Comparison of ENCODE assay signal across 12 cellular contexts in genomic region chr14:103523583-103523969, GRCh38. TPM values are rescaled to one million over a fixed set of nuclear protein-coding genes. Genes with fewer than 3 reads are reported as not detected.
DNase-seq lines count a peak whose midpoint lies in the region; ATAC-seq and TF ChIP-seq lines count a peak whose summit lies in the region.
"Had no signal": no experiment of that assay in that cellular context is flagged by ENCODE, and none has a peak within 500 bp of the region (broad histone marks: within the 10 kb centered on the region; RNA-seq: fewer than 3 reads in every experiment).

No MANE protein-coding gene starts in this region.

- POLR2A ChIA-PET in naive thymus-derived CD8-positive, alpha-beta T cell (lab: Charles Lee): interaction anchor here (0.7 kb wide), 1 partner anchor 20 kb away, joined by 3 read pairs; no protein-coding TSS in a partner anchor

- peak overlapping the region; percentile 41 for H3K4me3 Mint-ChIP-seq in chondrocyte (ENCODE audit: unreplicated experiment)
- peak overlapping the region in 9 of 10 donors; percentile 18 to 75 (median 43) for H3K4me3 Mint-ChIP-seq in naive thymus-derived CD8-positive, alpha-beta T cell

- TF ChIP-seq CTCF in chondrocyte (IDR thresholded peaks at IDR 0.05): no peak

- H3K9ac ChIP-seq in ES-I3 (ENCODE audit: low read depth, low read length): peak overlapping the region; percentile 76

- no peaks in the 10 kb centered on the region for H3K9me3 ChIP-seq in ES-I3 (ENCODE audit: control insufficient read depth, insufficient read depth, low read length)
- H3K9me3 ChIP-seq: neutrophil, Peyer's patch had no signal

- no peaks in the 10 kb centered on the region for H3K27me3 Mint-ChIP-seq in chondrocyte (ENCODE audit: low read depth)
- H3K27me3 Mint-ChIP-seq in naive thymus-derived CD8-positive, alpha-beta T cell: peaks cover 0 to 8% (median 1%) of the 10 kb centered on the region in 5 donors

- DNase-seq in 8988T: peak; percentile 41
- DNase-seq in chondrocyte (ENCODE audit: low spot score): no peak
- no peak for DNase-seq in naive thymus-derived CD8-positive, alpha-beta T cell
- no peak for DNase-seq in KBM-7
- DNase-seq in activated gamma-delta T cell treated with Interleukin-2 at 50 U/mL for 16 hours: no peak
- no peak for DNase-seq in iPS-NIHi11 (ENCODE audit: low spot score)
- DNase-seq: NCI-H345; Peyer's patch; stimulated activated CD4-positive, alpha-beta T cell treated with anti-CD3 and anti-CD28 coated beads, Interleukin-12 subunit alpha, Interleukin-12 subunit beta, amount 100 ng/mL, for 4 hours had no signal

- H3K9me3 Mint-ChIP-seq in chondrocyte (ENCODE audit: low read depth): no peaks in the 10 kb centered on the region
- no peaks in the 10 kb centered on the region for H3K9me3 Mint-ChIP-seq in naive thymus-derived CD8-positive, alpha-beta T cell

- no peak overlapping the region for H3K27ac Mint-ChIP-seq in chondrocyte (ENCODE audit: unreplicated experiment)
- peak overlapping the region in 1 of 10 donors; percentile 21 for H3K27ac Mint-ChIP-seq in naive thymus-derived CD8-positive, alpha-beta T cell

- in situ Hi-C loops in KBM-7 (cut with MboI; ENCODE audit: low pct_unique_long_range_greater_than_20kb, low sequenced_read_pairs): no loop called here

- no peaks in the 10 kb centered on the region for H3K36me3 ChIP-seq in ES-I3 (ENCODE audit: insufficient read depth, low read length)
- H3K36me3 ChIP-seq: neutrophil, Peyer's patch had no signal

- H3K4me1 ChIP-seq in ES-I3 (ENCODE audit: insufficient read depth, low read length): peaks cover 5% of the 10 kb centered on the region; the same call in 1 of the 2 replicates

- peaks cover 40% of the 10 kb centered on the region for H3K4me1 Mint-ChIP-seq in chondrocyte (ENCODE audit: low read depth)
- peaks cover 11 to 35% (median 27%) of the 10 kb centered on the region in 4 donors for H3K4me1 Mint-ChIP-seq in naive thymus-derived CD8-positive, alpha-beta T cell

- no peaks in the 10 kb centered on the region for H3K36me3 Mint-ChIP-seq in chondrocyte (ENCODE audit: low read depth)
- no peaks in the 10 kb centered on the region for H3K36me3 Mint-ChIP-seq in naive thymus-derived CD8-positive, alpha-beta T cell

- no peak for ATAC-seq in naive thymus-derived CD8-positive, alpha-beta T cell
- ATAC-seq in HG03159 (IDR thresholded peaks at IDR 0.05; ENCODE audit: unreplicated experiment): no peak

RNA-seq across cellular contexts. Expression of gene CKB, which starts 0.9 kb away (rescaled TPM):
- total RNA-seq in chondrocyte: 81.0 to 141 TPM (median 139 TPM) in 3 replicates
- total RNA-seq in naive thymus-derived CD8-positive, alpha-beta T cell: under 1 TPM in 1 of 2 experiments, not detected in 1; 0.69 TPM
- polyA plus RNA-seq in naive thymus-derived CD8-positive, alpha-beta T cell: 1 to 10 TPM in 1 of 3 donors, not detected in 2; 1.8 TPM

RNA-seq across cellular contexts. Expression of gene TRMT61A, which starts 5.4 kb away (rescaled TPM):
- 9.9 to 10.3 TPM (median 10.0 TPM) in 3 replicates for total RNA-seq in chondrocyte
- 10 to 100 TPM; 15.3 to 16.7 TPM for total RNA-seq in naive thymus-derived CD8-positive, alpha-beta T cell
- 10 to 100 TPM in 1 of 3 donors, 1 to 10 TPM in 2; 6.7 to 11.2 (median 7.0) TPM for polyA plus RNA-seq in naive thymus-derived CD8-positive, alpha-beta T cell

RNA-seq across cellular contexts. Expression of gene BAG5, which starts 38.9 kb away (rescaled TPM):
- 22.6 to 25.7 TPM (median 23.2 TPM) in 3 replicates for total RNA-seq in chondrocyte
- 10 to 100 TPM; 41.1 to 46.9 TPM for total RNA-seq in naive thymus-derived CD8-positive, alpha-beta T cell
- 10 to 100 TPM; 39.0 to 48.5 (median 47.5) TPM for polyA plus RNA-seq in naive thymus-derived CD8-positive, alpha-beta T cell

RNA-seq across cellular contexts. Expression of gene COA8, which starts 39.2 kb away (rescaled TPM):
- total RNA-seq in chondrocyte: 39.1 to 51.9 TPM (median 50.7 TPM) in 3 replicates
- 10 to 100 TPM; 27.4 to 29.1 TPM for total RNA-seq in naive thymus-derived CD8-positive, alpha-beta T cell
- polyA plus RNA-seq in naive thymus-derived CD8-positive, alpha-beta T cell: 10 to 100 TPM; 47.3 to 72.0 (median 48.2) TPM

Comparison
In these comparisons a context has a peak if more than half of its experiments do, and no peak if none do; other contexts are left out.
1. RNA of gene CKB, which starts 0.9 kb away (total RNA-seq): 81.0 to 141 TPM in chondrocyte; 0.69 TPM in naive thymus-derived CD8-positive, alpha-beta T cell; every median in the first group is over 10 times any median in the second.